In the genomic region with DNA sequence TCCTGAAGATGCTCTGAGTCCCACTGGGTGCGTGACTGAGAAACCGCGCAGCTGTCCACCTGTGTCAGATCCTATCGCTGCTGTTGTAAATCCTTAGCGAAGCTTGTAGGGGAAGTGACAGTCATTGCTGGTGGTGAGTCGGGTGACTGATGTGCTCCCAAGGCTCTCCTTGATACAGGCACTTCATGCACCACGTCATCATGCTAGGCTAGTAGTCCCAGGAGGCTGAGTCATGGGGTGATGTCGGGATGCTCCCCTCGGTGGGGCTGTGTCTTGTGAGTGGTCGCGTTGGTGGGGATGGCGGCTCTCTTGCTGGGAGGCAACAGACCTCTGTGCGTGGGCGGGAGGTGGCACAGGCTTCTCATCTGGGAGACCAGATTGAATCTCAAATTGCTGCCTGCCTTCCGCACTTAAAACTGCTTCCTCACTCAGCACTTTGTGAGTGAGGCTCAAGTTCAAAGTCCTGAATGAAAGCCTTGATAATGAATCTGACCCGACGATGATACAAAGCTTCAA, we compare ENCODE assay signal across 10 cellular contexts.
DNase-seq lines count a peak whose midpoint lies in the region; ATAC-seq and TF ChIP-seq lines count a peak whose summit lies in the region.
"Had no signal": no experiment of that assay in that cellular context is flagged by ENCODE, and none has a peak within 500 bp of the region (broad histone marks: within the 10 kb centered on the region; RNA-seq: fewer than 3 reads in every experiment).

No MANE protein-coding gene starts in this region.

- no peaks in the 10 kb centered on the region for H3K9me3 Mint-ChIP-seq in type B pancreatic cell
- no peaks in the 10 kb centered on the region for H3K9me3 Mint-ChIP-seq in WTC11
- no peaks in the 10 kb centered on the region for H3K9me3 Mint-ChIP-seq in progenitor cell of endocrine pancreas (ENCODE audit: low read depth)
- H3K9me3 Mint-ChIP-seq: activated naive CD4-positive, alpha-beta T cell treated with anti-CD3 and anti-CD28 coated beads for 36 hours had no signal

- H3K9me3 ChIP-seq in hepatocyte (ENCODE audit: low read depth): no peaks in the 10 kb centered on the region
- H3K9me3 ChIP-seq: uterus had no signal

- no peaks in the 10 kb centered on the region for H3K27me3 ChIP-seq in hepatocyte
- H3K27me3 ChIP-seq: uterus had no signal

- POLR2A ChIA-PET in WTC11 (lab: Charles Lee): no interaction called here

- intact Hi-C loops in left ventricle myocardium superior (cut with micrococcal nuclease) (no loop called here), Right ventricle myocardium inferior (cut with DNase I) (no loop called here)

- CTCF ChIA-PET in WTC11 (lab: Charles Lee): interaction anchor here (1.2 kb wide), 1 partner anchor 32 kb away, joined by 5 read pairs; no protein-coding TSS in a partner anchor

- no peak for ATAC-seq in left ventricle myocardium superior
- no peak for ATAC-seq in Right ventricle myocardium inferior
- no peak for ATAC-seq in WTC11

- H2AFZ ChIP-seq in hepatocyte: no peak overlapping the region

- H3K27ac Mint-ChIP-seq in type B pancreatic cell: no peak overlapping the region
- no peak overlapping the region for H3K27ac Mint-ChIP-seq in WTC11
- no peak overlapping the region for H3K27ac Mint-ChIP-seq in progenitor cell of endocrine pancreas
- H3K27ac Mint-ChIP-seq: activated naive CD4-positive, alpha-beta T cell treated with anti-CD3 and anti-CD28 coated beads for 36 hours had no signal

- TF ChIP-seq CTCF in hepatocyte (IDR thresholded peaks at IDR 0.05; ENCODE audit: poor library complexity) (no peak), type B pancreatic cell (conservative IDR thresholded peaks at IDR 0.05) (no peak), WTC11 (IDR thresholded peaks at IDR 0.05) (no peak), progenitor cell of endocrine pancreas (IDR thresholded peaks at IDR 0.05; ENCODE audit: unreplicated experiment) (no peak)

- peak overlapping the region; percentile 55 for H3K4me3 Mint-ChIP-seq in type B pancreatic cell
- no peak overlapping the region for H3K4me3 Mint-ChIP-seq in WTC11
- H3K4me3 Mint-ChIP-seq in progenitor cell of endocrine pancreas (ENCODE audit: low read depth): no peak overlapping the region
- H3K4me3 Mint-ChIP-seq: activated naive CD4-positive, alpha-beta T cell treated with anti-CD3 and anti-CD28 coated beads for 36 hours had no signal

- H3K4me1 ChIP-seq in hepatocyte (ENCODE audit: insufficient read depth): peaks cover 17% of the 10 kb centered on the region

- peak overlapping the region; percentile 37 for H3K27ac ChIP-seq in hepatocyte
- H3K27ac ChIP-seq: uterus had no signal

- in situ Hi-C loops in SK-MEL-5 (cut with HindIII; ENCODE audit: low pct_unique_long_range_greater_than_20kb, low sequenced_read_pairs): no loop called here

- H3K27me3 Mint-ChIP-seq in type B pancreatic cell (no peaks in the 10 kb centered on the region), WTC11 (ENCODE audit: low read depth) (no peaks in the 10 kb centered on the region; the same call in 1 of the 2 replicates), progenitor cell of endocrine pancreas (no peaks in the 10 kb centered on the region)

- H4K20me1 ChIP-seq in hepatocyte (ENCODE audit: insufficient read depth, poor library complexity, severe bottlenecking): no peaks in the 10 kb centered on the region

- DNase-seq in left ventricle myocardium superior (peak; percentile 26), Right ventricle myocardium inferior (ENCODE audit: missing footprints) (no peak), SK-MEL-5 (ENCODE audit: low read depth, low spot score) (peak; percentile 67), hepatocyte (ENCODE audit: low spot score) (peak; percentile 58), type B pancreatic cell (ENCODE audit: extremely low spot score, unreplicated experiment) (no peak), WTC11 (ENCODE audit: low spot score) (no peak), progenitor cell of endocrine pancreas (ENCODE audit: low spot score, unreplicated experiment) (no peak), NCI-H82 (lab: John Stamatoyannopoulos, UW) (no peak)
- DNase-seq: activated naive CD4-positive, alpha-beta T cell treated with anti-CD3 and anti-CD28 coated beads for 36 hours had no signal

- no peaks in the 10 kb centered on the region for H3K79me2 ChIP-seq in hepatocyte

- no peaks in the 10 kb centered on the region for H3K36me3 ChIP-seq in hepatocyte (replicated peaks; ENCODE audit: insufficient read depth, low read depth)
- H3K36me3 ChIP-seq: uterus had no signal

- H3K4me2 ChIP-seq in hepatocyte: no peak overlapping the region

- 51% methylated on average over 17 of the region's 17 CpGs for WGBS in hepatocyte (ENCODE audit: low lambda C conversion rate, missing lambda C conversion rate)

- no peaks in the 10 kb centered on the region for H3K9me2 ChIP-seq in hepatocyte (replicated peaks; ENCODE audit: insufficient read depth)

- H3K4me1 Mint-ChIP-seq in type B pancreatic cell (ENCODE audit: unreplicated experiment): no peaks in the 10 kb centered on the region
- H3K4me1 Mint-ChIP-seq in WTC11: peaks cover 4% of the 10 kb centered on the region; the same call in 1 of the 2 replicates
- H3K4me1 Mint-ChIP-seq in progenitor cell of endocrine pancreas (ENCODE audit: low read depth): no peaks in the 10 kb centered on the region

- no peak overlapping the region for H3K4me3 ChIP-seq in hepatocyte
- H3K4me3 ChIP-seq: uterus had no signal

- H3K36me3 Mint-ChIP-seq in type B pancreatic cell (no peaks in the 10 kb centered on the region), WTC11 (no peaks in the 10 kb centered on the region), progenitor cell of endocrine pancreas (ENCODE audit: insufficient read depth) (no peaks in the 10 kb centered on the region)

TF ChIP-seq in WTC11, 78 proteins besides CTCF, POLR2A, EP300 and RAD21:
- TF ChIP-seq ZNF671 (CRISPR knock-in tag; IDR thresholded peaks at IDR 0.05) (no peak), ZNF263 (CRISPR knock-in tag; IDR thresholded peaks at IDR 0.05; ENCODE audit: low read depth) (no peak), ZNF317 (CRISPR knock-in tag; IDR thresholded peaks at IDR 0.05; ENCODE audit: borderline replicate concordance, low read depth) (no peak), ZNF416 (CRISPR knock-in tag; IDR thresholded peaks at IDR 0.05) (no peak), PRRX2 (CRISPR knock-in tag; IDR thresholded peaks at IDR 0.05) (no peak), ZBTB21 (CRISPR knock-in tag; IDR thresholded peaks at IDR 0.05; ENCODE audit: borderline replicate concordance) (no peak), ATF1 (CRISPR knock-in tag; IDR thresholded peaks at IDR 0.05) (no peak), ZNF396 (CRISPR knock-in tag; IDR thresholded peaks at IDR 0.05; ENCODE audit: borderline replicate concordance) (no peak), OVOL2 (CRISPR knock-in tag; IDR thresholded peaks at IDR 0.05; ENCODE audit: borderline replicate concordance) (no peak), ELF4 (CRISPR knock-in tag; IDR thresholded peaks at IDR 0.05; ENCODE audit: low read depth) (no peak), GRHL2 (CRISPR knock-in tag; IDR thresholded peaks at IDR 0.05; ENCODE audit: insufficient replicate concordance, severe bottlenecking) (no peak), SMAD4 (CRISPR knock-in tag; IDR thresholded peaks at IDR 0.05) (no peak), NFE2L1 (CRISPR knock-in tag; IDR thresholded peaks at IDR 0.05) (no peak), TP53 (CRISPR knock-in tag; IDR thresholded peaks at IDR 0.05) (no peak)
- TF ChIP-seq, protein P1, sequence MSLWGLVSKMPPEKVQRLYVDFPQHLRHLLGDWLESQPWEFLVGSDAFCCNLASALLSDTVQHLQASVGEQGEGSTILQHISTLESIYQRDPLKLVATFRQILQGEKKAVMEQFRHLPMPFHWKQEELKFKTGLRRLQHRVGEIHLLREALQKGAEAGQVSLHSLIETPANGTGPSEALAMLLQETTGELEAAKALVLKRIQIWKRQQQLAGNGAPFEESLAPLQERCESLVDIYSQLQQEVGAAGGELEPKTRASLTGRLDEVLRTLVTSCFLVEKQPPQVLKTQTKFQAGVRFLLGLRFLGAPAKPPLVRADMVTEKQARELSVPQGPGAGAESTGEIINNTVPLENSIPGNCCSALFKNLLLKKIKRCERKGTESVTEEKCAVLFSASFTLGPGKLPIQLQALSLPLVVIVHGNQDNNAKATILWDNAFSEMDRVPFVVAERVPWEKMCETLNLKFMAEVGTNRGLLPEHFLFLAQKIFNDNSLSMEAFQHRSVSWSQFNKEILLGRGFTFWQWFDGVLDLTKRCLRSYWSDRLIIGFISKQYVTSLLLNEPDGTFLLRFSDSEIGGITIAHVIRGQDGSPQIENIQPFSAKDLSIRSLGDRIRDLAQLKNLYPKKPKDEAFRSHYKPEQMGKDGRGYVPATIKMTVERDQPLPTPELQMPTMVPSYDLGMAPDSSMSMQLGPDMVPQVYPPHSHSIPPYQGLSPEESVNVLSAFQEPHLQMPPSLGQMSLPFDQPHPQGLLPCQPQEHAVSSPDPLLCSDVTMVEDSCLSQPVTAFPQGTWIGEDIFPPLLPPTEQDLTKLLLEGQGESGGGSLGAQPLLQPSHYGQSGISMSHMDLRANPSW (CRISPR knock-in tag; conservative IDR thresholded peaks at IDR 0.05; ENCODE audit: low read depth): no peak

Comparison
In these comparisons a context has a peak if more than half of its experiments do, and no peak if none do; other contexts are left out.
1. DNase-seq: peak in left ventricle myocardium superior (single experiment), SK-MEL-5 (single experiment) and hepatocyte (single experiment); none in Right ventricle myocardium inferior (single experiment), type B pancreatic cell (single experiment), WTC11 (single experiment), progenitor cell of endocrine pancreas (single experiment) and NCI-H82 (single experiment).